1 cellular context compared by ENCODE assay signal in genomic region chr1:23019094-23019850, GRCh38.
TF ChIP-seq lines count a peak whose summit lies in the region.

TSS of gene KDM1A (plus strand) at chr1:23019468. CDS start at chr1:23019597, 129 bp downstream.

TF ChIP-seq in HepG2, 621 proteins besides CTCF, POLR2A, EP300 and RAD21 (continued from another document and continues in another):
- no peak for TF ChIP-seq PAWR (CRISPR knock-in tag; IDR thresholded peaks at IDR 0.05; ENCODE audit: borderline replicate concordance)
- no peak; the same call in 1 of the 2 replicates for TF ChIP-seq ZNF136 (CRISPR knock-in tag; IDR thresholded peaks at IDR 0.05; ENCODE audit: low read depth)
- TF ChIP-seq ZBTB37 (CRISPR knock-in tag; IDR thresholded peaks at IDR 0.05): no peak
- TF ChIP-seq HOXD1 (CRISPR knock-in tag; IDR thresholded peaks at IDR 0.05): no peak
- TF ChIP-seq DBP (CRISPR knock-in tag; IDR thresholded peaks at IDR 0.05; ENCODE audit: not compliant biosample characterization): no peak
- peak; percentile 96 for TF ChIP-seq HOXA3 (CRISPR knock-in tag; IDR thresholded peaks at IDR 0.05)
- peak; percentile 81; the same call in 1 of the 2 replicates for TF ChIP-seq PHF8 (CRISPR knock-in tag; IDR thresholded peaks at IDR 0.05)
- TF ChIP-seq NBN (conservative IDR thresholded peaks at IDR 0.05): no peak
- TF ChIP-seq ZFP36L1 (CRISPR knock-in tag; IDR thresholded peaks at IDR 0.05): peak; percentile 93
- TF ChIP-seq HOXA5 (CRISPR knock-in tag; IDR thresholded peaks at IDR 0.05): peak; percentile 71; the same call in 1 of the 2 replicates
- TF ChIP-seq ATF7-NPFF (CRISPR knock-in tag; IDR thresholded peaks at IDR 0.05; ENCODE audit: low read depth): peak; percentile 89
- no peak for TF ChIP-seq ZBTB40 (IDR thresholded peaks at IDR 0.05)
- TF ChIP-seq ZBTB40 (CRISPR knock-in tag; IDR thresholded peaks at IDR 0.05): peak; percentile 68; the same call in 1 of the 2 replicates
- TF ChIP-seq ZNF569 (CRISPR knock-in tag; IDR thresholded peaks at IDR 0.05; ENCODE audit: borderline replicate concordance): no peak
- TF ChIP-seq TCF7L2 (IDR thresholded peaks at IDR 0.05; ENCODE audit: low read depth, low read length): no peak
- peak; percentile 68; the same call in 1 of the 2 replicates for TF ChIP-seq ZBTB43 (CRISPR knock-in tag; conservative IDR thresholded peaks at IDR 0.05)
- TF ChIP-seq ZNF513 (CRISPR knock-in tag; conservative IDR thresholded peaks at IDR 0.05): no peak
- TF ChIP-seq ZNF276 (CRISPR knock-in tag; IDR thresholded peaks at IDR 0.05; ENCODE audit: low read depth): no peak
- no peak for TF ChIP-seq SNAI1 (CRISPR knock-in tag; IDR thresholded peaks at IDR 0.05; ENCODE audit: borderline replicate concordance)
- TF ChIP-seq USF2 (IDR thresholded peaks at IDR 0.05; ENCODE audit: low read depth, low read length): no peak
- TF ChIP-seq USF2 (CRISPR knock-in tag; IDR thresholded peaks at IDR 0.05; ENCODE audit: borderline replicate concordance): peak; percentile 44; the same call in 1 of the 2 replicates
- TF ChIP-seq PTBP1 (IDR thresholded peaks at IDR 0.05; ENCODE audit: low read depth, low read length, poor library complexity, severe bottlenecking): no peak
- peak; percentile 50; the same call in 1 of the 2 replicates for TF ChIP-seq ETV5 (CRISPR knock-in tag; IDR thresholded peaks at IDR 0.05; ENCODE audit: borderline replicate concordance)
- TF ChIP-seq ZBTB42 (CRISPR knock-in tag; IDR thresholded peaks at IDR 0.05): no peak
- TF ChIP-seq PHF20 (CRISPR knock-in tag; IDR thresholded peaks at IDR 0.05): peak; percentile 90
- TF ChIP-seq ARNT2 (CRISPR knock-in tag; IDR thresholded peaks at IDR 0.05; ENCODE audit: low read depth): peak; percentile 86
- peak; percentile 79 for TF ChIP-seq TFDP1 (CRISPR knock-in tag; IDR thresholded peaks at IDR 0.05; ENCODE audit: borderline replicate concordance)
- TF ChIP-seq ZNF776 (CRISPR knock-in tag; IDR thresholded peaks at IDR 0.05): peak; percentile 89; the same call in 1 of the 2 replicates
- 0 out of 2 replicates have a peak, but pooled peaks have one; percentile 60 for TF ChIP-seq RNF2 (conservative IDR thresholded peaks at IDR 0.05; ENCODE audit: low read depth)
- no peak for TF ChIP-seq AKNA (CRISPR knock-in tag; IDR thresholded peaks at IDR 0.05; ENCODE audit: borderline replicate concordance)
